18 cellular contexts compared by ENCODE assay signal in the genomic region with DNA sequence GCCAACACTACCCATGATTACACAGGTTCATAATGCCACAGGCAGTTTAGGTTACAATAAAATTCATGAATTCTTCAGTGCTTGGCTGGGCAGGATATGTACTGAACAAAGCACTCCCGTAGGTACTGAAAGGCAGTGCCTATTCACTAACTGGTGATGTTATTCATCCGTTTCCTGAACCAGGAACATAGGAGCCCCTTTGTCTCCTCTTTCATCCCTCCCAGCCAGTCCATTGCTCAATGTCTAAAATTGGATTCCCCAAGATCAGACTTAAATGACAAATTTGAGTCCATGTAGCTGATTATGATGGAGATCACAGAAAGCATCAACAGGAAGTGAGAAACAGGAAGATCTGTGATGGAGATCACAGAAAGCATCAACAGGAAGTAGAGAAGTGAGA.
"Had no signal": no experiment of that assay in that cellular context is flagged by ENCODE, and none has a peak within 500 bp of the region (broad histone marks: within the 10 kb centered on the region; RNA-seq: fewer than 3 reads in every experiment).

No MANE protein-coding gene starts in this region.

- H3K27me3 ChIP-seq: heart right ventricle, neutrophil, sigmoid colon, stomach, transverse colon had no signal

- ATAC-seq: heart right ventricle; left lobe of liver; naive thymus-derived CD4-positive, alpha-beta T cell had no signal

- H3K4me3 ChIP-seq: dorsolateral prefrontal cortex, heart right ventricle, sigmoid colon, skin epidermis, stomach, thoracic aorta, transverse colon had no signal

- H3K9me3 ChIP-seq: heart right ventricle, neutrophil, sigmoid colon, stomach, thoracic aorta, transverse colon had no signal

- H3K27ac ChIP-seq: heart right ventricle, neutrophil, sigmoid colon, skin epidermis, stomach, thoracic aorta, transverse colon had no signal

- H3K4me1 ChIP-seq: heart right ventricle, sigmoid colon, stomach, transverse colon had no signal

- DNase-seq: cortex of kidney; dorsolateral prefrontal cortex; effector CD8-positive, alpha-beta T cell; heart right ventricle; islet precursor cell; mammary epithelial cell; naive thymus-derived CD4-positive, alpha-beta T cell; nephron progenitor cell; sigmoid colon; stimulated activated CD4-positive, alpha-beta T cell treated with anti-CD3 and anti-CD28 coated beads, Interleukin-12 subunit alpha, Interleukin-12 subunit beta, amount 100 ng/mL, for 4 hours; stimulated activated naive CD4-positive, alpha-beta T cell; stomach; substantia nigra; transverse colon had no signal

- H3K36me3 ChIP-seq: heart right ventricle, neutrophil, sigmoid colon, stomach, thoracic aorta, transverse colon had no signal
